In the genomic region with DNA sequence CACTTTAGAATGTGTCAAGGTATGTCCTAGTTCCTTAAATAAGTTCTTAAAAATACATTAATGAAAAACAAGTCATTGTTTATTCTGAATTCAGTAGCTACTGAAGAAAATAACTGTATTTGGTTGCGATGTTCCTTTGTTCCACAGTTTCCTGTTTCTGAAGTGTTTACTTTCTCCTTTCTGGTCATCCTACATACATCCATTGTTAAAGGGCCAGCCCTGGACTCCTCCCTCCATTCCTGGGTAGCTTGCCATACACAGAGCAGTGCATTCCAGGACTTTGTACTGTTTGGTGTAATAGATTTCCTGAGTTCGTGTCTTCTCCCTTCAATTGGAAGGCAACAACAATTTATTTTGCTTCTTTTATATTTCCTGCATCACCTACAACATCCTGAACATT, we compare ENCODE assay signal across 23 cellular contexts.
"Had no signal": no experiment of that assay in that cellular context is flagged by ENCODE, and none has a peak within 500 bp of the region (broad histone marks: within the 10 kb centered on the region; RNA-seq: fewer than 3 reads in every experiment).

No MANE protein-coding gene starts in this region.

- H3K9ac ChIP-seq: SK-N-SH had no signal

- H3K27ac ChIP-seq: adrenal gland, SJCRH30 had no signal

- FAIRE-seq: K562 had no signal

- DNase-seq: activated CD4-positive, alpha-beta T cell treated with anti-CD3 and anti-CD28 coated beads for 4 hours; activated CD4-positive, alpha-beta T cell treated with anti-CD3 and anti-CD28 coated beads, Interleukin-2, amount 50 U/mL, for 4 hours; activated CD8-positive, alpha-beta memory T cell treated with anti-CD3 and anti-CD28 coated beads, Interleukin-2, amount 50 U/mL, for 48 hours; activated CD8-positive, alpha-beta T cell treated with anti-CD3 and anti-CD28 coated beads, Interleukin-2, amount 10 ng/mL, durations not matched to agents 7 days and 5 days; activated naive CD4-positive, alpha-beta T cell treated with anti-CD3 and anti-CD28 coated beads, Interleukin-2, amount 50 U/mL, for 16 hours; activated naive CD8-positive, alpha-beta T cell treated with anti-CD3 and anti-CD28 coated beads, Interleukin-2, amount 10 ng/mL, durations not matched to agents 7 days and 5 days; activated T-cell treated with anti-CD3 and anti-CD28 coated beads, Interleukin-2, amount 50 U/mL, for 1 hour; adrenal gland; anterior cingulate cortex; caudate nucleus; Karpas-422; NCI-H1105 treated with DMSO at 0.1 percent for 48 hours; NCI-H146; NCI-H1930; NCI-H345; NCI-H510A; NCI-H526 treated with DMSO at 0.1 percent for 48 hours; NCI-H82; RPMI8226; SJCRH30; SK-N-SH; T-helper 1 cell had no signal

- H3K9me3 ChIP-seq: adrenal gland, SJCRH30, SK-N-SH had no signal

- H3K4me3 ChIP-seq: adrenal gland, K562, SJCRH30 had no signal

- H3K36me3 ChIP-seq: adrenal gland, SJCRH30 had no signal

- H3K4me2 ChIP-seq: SK-N-SH had no signal

- H3K4me1 ChIP-seq: adrenal gland, SJCRH30 had no signal

- H3K27me3 ChIP-seq: adrenal gland, SJCRH30 had no signal
